ENCODE assay signal across 13 cellular contexts in genomic region chr9:87601175-87601574, GRCh38.
A peak's percentile ranks its signal among the peaks of the same experiment; 100 is the strongest.
DNase-seq lines count a peak whose midpoint lies in the region; ATAC-seq and TF ChIP-seq lines count a peak whose summit lies in the region.
"Had no signal": no experiment of that assay in that cellular context is flagged by ENCODE, and none has a peak within 500 bp of the region (broad histone marks: within the 10 kb centered on the region; RNA-seq: fewer than 3 reads in every experiment).

No MANE protein-coding gene starts in this region.

- in situ Hi-C loops in ACHN (cut with HindIII; ENCODE audit: low pct_ligation_motif_present, low pct_unique_long_range_greater_than_20kb, low sequenced_read_pairs): no loop called here

- intact Hi-C loops in heart left ventricle (cut with DNase I): loop anchor here in 1 of 10 donors (10.0 kb wide), 1 partner anchor 56 kb away; no protein-coding TSS in a partner anchor

- H3K27ac ChIP-seq in heart left ventricle (peak overlapping the region in 2 of 12 donors; percentile 72), neutrophil (peak overlapping the region; percentile 82)

- peak; percentile 48 for DNase-seq in GF-D8 (lab: John Stamatoyannopoulos, UW)
- peak; percentile 81 for DNase-seq in NOMO-1 treated with DMSO at 0.1 percent for 48 hours (lab: John Stamatoyannopoulos, UW; ENCODE audit: unreplicated experiment)
- DNase-seq in heart left ventricle: peak in 3 of 5 donors; percentile 40 to 70 (median 57)
- no peak for DNase-seq in ACHN
- no peak for DNase-seq in NCI-H146 (lab: John Stamatoyannopoulos, UW)
- DNase-seq in stimulated activated effector memory CD8-positive, alpha-beta T cell treated with anti-CD3 and anti-CD28 coated beads, Interleukin-12 subunit alpha, Interleukin-12 subunit beta, amount 100 ng/mL, for 72 hours (ENCODE audit: low spot score in 2 of 2): no peak
- DNase-seq: activated CD4-positive, alpha-beta T cell treated with anti-CD3 and anti-CD28 coated beads, Interleukin-2, amount 50 U/mL, for 1 hour; activated naive CD4-positive, alpha-beta T cell; heart right ventricle; NCI-H1930 had no signal

- peak; percentile 35 to 78 (median 51) for ATAC-seq in heart left ventricle
- ATAC-seq in HG02610 (IDR thresholded peaks at IDR 0.05; ENCODE audit: unreplicated experiment): no peak
- ATAC-seq in stimulated activated effector memory CD8-positive, alpha-beta T cell treated with anti-CD3 and anti-CD28 coated beads, Interleukin-12 subunit alpha, Interleukin-12 subunit beta, amount 100 ng/mL, for 72 hours: no peak

- no peak overlapping the region for H3K4me3 ChIP-seq in heart left ventricle
- H3K4me3 ChIP-seq in neutrophil (ENCODE audit: low read depth in 1 of 2, low read length in 1 of 2): peak overlapping the region in 1 of 2 experiments; percentile 16
- H3K4me3 ChIP-seq: heart right ventricle had no signal

- no peak overlapping the region for H3K27ac Mint-ChIP-seq in stimulated activated effector memory CD8-positive, alpha-beta T cell treated with anti-CD3 and anti-CD28 coated beads, Interleukin-12 subunit alpha, Interleukin-12 subunit beta, amount 100 ng/mL, for 72 hours

- TF ChIP-seq POLR2A in heart left ventricle (IDR thresholded peaks at IDR 0.05): no peak

- H3K36me3 Mint-ChIP-seq in stimulated activated effector memory CD8-positive, alpha-beta T cell treated with anti-CD3 and anti-CD28 coated beads, Interleukin-12 subunit alpha, Interleukin-12 subunit beta, amount 100 ng/mL, for 72 hours: no peaks in the 10 kb centered on the region

- no peaks in the 10 kb centered on the region for H3K9me3 ChIP-seq in heart left ventricle
- no peaks in the 10 kb centered on the region for H3K9me3 ChIP-seq in neutrophil
- H3K9me3 ChIP-seq: heart right ventricle had no signal

- peaks cover 0 to 50% (median 11%) of the 10 kb centered on the region in 12 donors for H3K4me1 ChIP-seq in heart left ventricle
- H3K4me1 ChIP-seq in neutrophil (ENCODE audit: control insufficient read depth in 1 of 2, insufficient read depth in 1 of 2, low read depth in 1 of 2, low read length in 1 of 2): peaks cover 39 to 41% of the 10 kb centered on the region in 2 experiments

- TF ChIP-seq CTCF in heart left ventricle (IDR thresholded peaks at IDR 0.05): no peak
- no peak for TF ChIP-seq CTCF in neutrophil (IDR thresholded peaks at IDR 0.05)

- H3K9me3 Mint-ChIP-seq in stimulated activated effector memory CD8-positive, alpha-beta T cell treated with anti-CD3 and anti-CD28 coated beads, Interleukin-12 subunit alpha, Interleukin-12 subunit beta, amount 100 ng/mL, for 72 hours: no peaks in the 10 kb centered on the region
- H3K9me3 Mint-ChIP-seq: neural crest cell had no signal

- no peaks in the 10 kb centered on the region for H3K4me1 Mint-ChIP-seq in stimulated activated effector memory CD8-positive, alpha-beta T cell treated with anti-CD3 and anti-CD28 coated beads, Interleukin-12 subunit alpha, Interleukin-12 subunit beta, amount 100 ng/mL, for 72 hours

- H3K36me3 ChIP-seq in heart left ventricle (no peaks in the 10 kb centered on the region), neutrophil (no peaks in the 10 kb centered on the region)
- H3K36me3 ChIP-seq: heart right ventricle had no signal

- WGBS in heart left ventricle, 4 donors: 67 to 91% (median 76%) methylated on average over 1 of the region's 1 CpG

- H3K27me3 ChIP-seq in heart left ventricle (no peaks in the 10 kb centered on the region), neutrophil (peaks cover 5% of the 10 kb centered on the region)
- H3K27me3 ChIP-seq: heart right ventricle had no signal

- no peak overlapping the region for H3K4me3 Mint-ChIP-seq in stimulated activated effector memory CD8-positive, alpha-beta T cell treated with anti-CD3 and anti-CD28 coated beads, Interleukin-12 subunit alpha, Interleukin-12 subunit beta, amount 100 ng/mL, for 72 hours
- H3K4me3 Mint-ChIP-seq: neural crest cell had no signal

Comparison
In these comparisons a context has a peak if more than half of its experiments do, and no peak if none do; other contexts are left out.
1. DNase-seq: peak in GF-D8 (single experiment), NOMO-1 treated with DMSO at 0.1 percent for 48 hours (single experiment) and heart left ventricle (3 of 5); none in ACHN (single experiment), NCI-H146 (single experiment) and stimulated activated effector memory CD8-positive, alpha-beta T cell treated with anti-CD3 and anti-CD28 coated beads, Interleukin-12 subunit alpha, Interleukin-12 subunit beta, amount 100 ng/mL, for 72 hours (0 of 2).
2. ATAC-seq: peak in heart left ventricle (4 of 4); none in HG02610 (single experiment) and stimulated activated effector memory CD8-positive, alpha-beta T cell treated with anti-CD3 and anti-CD28 coated beads, Interleukin-12 subunit alpha, Interleukin-12 subunit beta, amount 100 ng/mL, for 72 hours (single experiment).